Comparison of ENCODE assay signal across 1 cellular context in the genomic region with DNA sequence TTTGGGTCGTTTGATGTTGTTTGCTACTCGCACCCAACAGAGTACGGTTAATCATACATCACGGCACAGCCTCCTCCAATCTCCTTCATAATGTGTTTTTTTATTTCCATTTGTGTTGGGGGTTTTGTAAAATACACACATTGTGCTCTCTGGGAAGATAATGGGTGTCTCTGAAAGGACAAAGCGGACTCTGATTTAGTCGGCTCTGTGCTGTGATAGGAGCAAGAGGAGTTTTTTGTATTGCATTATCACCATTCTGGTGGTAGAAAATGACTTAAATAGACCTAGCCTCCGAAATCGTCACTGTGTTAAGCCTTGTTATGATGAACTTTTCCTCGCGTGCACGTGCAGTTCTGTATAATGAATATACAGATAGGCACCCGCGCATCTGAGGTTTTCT.
TF ChIP-seq lines count a peak whose summit lies in the region.

No MANE protein-coding gene starts in this region.

TF ChIP-seq in WTC11, 78 proteins besides CTCF, POLR2A, EP300 and RAD21 (continued from another document):
- no peak for TF ChIP-seq ZNF532 (CRISPR knock-in tag; IDR thresholded peaks at IDR 0.05; ENCODE audit: borderline replicate concordance)
- TF ChIP-seq ZMAT4 (CRISPR knock-in tag; IDR thresholded peaks at IDR 0.05): no peak
- no peak for TF ChIP-seq ZNF671 (CRISPR knock-in tag; IDR thresholded peaks at IDR 0.05)
- TF ChIP-seq, protein P1, sequence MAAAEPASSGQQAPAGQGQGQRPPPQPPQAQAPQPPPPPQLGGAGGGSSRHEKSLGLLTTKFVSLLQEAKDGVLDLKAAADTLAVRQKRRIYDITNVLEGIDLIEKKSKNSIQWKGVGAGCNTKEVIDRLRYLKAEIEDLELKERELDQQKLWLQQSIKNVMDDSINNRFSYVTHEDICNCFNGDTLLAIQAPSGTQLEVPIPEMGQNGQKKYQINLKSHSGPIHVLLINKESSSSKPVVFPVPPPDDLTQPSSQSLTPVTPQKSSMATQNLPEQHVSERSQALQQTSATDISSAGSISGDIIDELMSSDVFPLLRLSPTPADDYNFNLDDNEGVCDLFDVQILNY (CRISPR knock-in tag; IDR thresholded peaks at IDR 0.05): no peak
- TF ChIP-seq SOX15 (CRISPR knock-in tag; IDR thresholded peaks at IDR 0.05): no peak
- TF ChIP-seq SMAD3 (CRISPR knock-in tag; IDR thresholded peaks at IDR 0.05; ENCODE audit: borderline replicate concordance): no peak
- TF ChIP-seq HMGXB4 (CRISPR knock-in tag; IDR thresholded peaks at IDR 0.05): no peak
- no peak for TF ChIP-seq NFE2L1 (CRISPR knock-in tag; IDR thresholded peaks at IDR 0.05)
